21 cellular contexts compared by ENCODE assay signal in the genomic region with DNA sequence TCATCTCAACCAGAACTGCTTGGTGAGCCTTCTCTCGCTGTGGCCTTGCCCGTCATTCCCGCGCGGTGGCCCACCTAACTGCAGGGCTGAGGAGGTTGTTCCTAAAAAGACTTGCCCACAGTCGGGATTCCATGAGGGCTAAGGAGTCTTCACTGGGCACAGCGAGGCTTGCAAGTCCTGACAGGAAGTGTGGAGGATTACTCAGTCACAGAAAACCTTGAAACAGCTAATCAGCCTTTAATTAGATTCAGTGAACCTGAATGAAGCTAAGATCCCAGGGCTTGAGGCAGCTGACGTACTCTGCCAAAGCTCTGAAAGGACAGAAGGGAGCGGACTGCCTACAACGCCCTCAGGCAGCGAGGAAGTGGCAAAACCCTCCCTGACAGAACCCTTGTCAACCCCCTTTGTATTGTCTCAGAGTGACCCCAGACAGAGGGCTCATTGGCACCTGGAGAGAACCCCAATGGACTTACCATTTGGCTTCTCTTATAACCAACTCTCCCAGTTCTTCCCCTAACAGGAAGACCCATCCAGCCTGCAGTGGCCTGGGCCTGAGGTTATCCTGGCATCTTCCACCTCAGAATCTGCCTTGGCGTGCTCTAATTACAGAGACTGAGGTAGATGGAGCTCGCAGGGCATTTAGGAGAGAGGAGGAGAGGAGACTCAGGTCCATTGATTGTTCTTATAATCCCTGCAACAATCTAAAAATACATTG. TPM values are rescaled to one million over a fixed set of nuclear protein-coding genes. Genes with fewer than 3 reads are reported as not detected.
DNase-seq lines count a peak whose midpoint lies in the region; ATAC-seq, FAIRE-seq and TF ChIP-seq lines count a peak whose summit lies in the region.
"Had no signal": no experiment of that assay in that cellular context is flagged by ENCODE, and none has a peak within 500 bp of the region (broad histone marks: within the 10 kb centered on the region; RNA-seq: fewer than 3 reads in every experiment).

No MANE protein-coding gene starts in this region.

- POLR2A ChIA-PET in SK-N-SH (lab: Yijun Ruan, JAX): no interaction called here

- ATAC-seq in SK-N-SH treated with all-trans-retinoic acid at 6 μM for 48 hours (peak; percentile 34; the same call in 2 of the 3 replicates), GM21619 (IDR thresholded peaks at IDR 0.05; ENCODE audit: unreplicated experiment) (no peak), HG03097 (IDR thresholded peaks at IDR 0.05; ENCODE audit: low FRiP score, unreplicated experiment) (no peak)
- ATAC-seq: heart left ventricle had no signal

- H3K27me3 ChIP-seq in SK-N-SH (ENCODE audit: insufficient read depth): no peaks in the 10 kb centered on the region
- H3K27me3 ChIP-seq in bronchial epithelial cell (ENCODE audit: control insufficient read depth, insufficient read depth, low read length): no peaks in the 10 kb centered on the region
- no peaks in the 10 kb centered on the region for H3K27me3 ChIP-seq in keratinocyte (ENCODE audit: control insufficient read depth, extremely low read depth, insufficient read depth, low read length)
- H3K27me3 ChIP-seq: heart left ventricle had no signal

- no peaks in the 10 kb centered on the region for H3K79me2 ChIP-seq in SK-N-SH (ENCODE audit: insufficient read depth)
- no peaks in the 10 kb centered on the region for H3K79me2 ChIP-seq in keratinocyte (ENCODE audit: control insufficient read depth, insufficient read depth, low read length)

- CTCF ChIA-PET in SK-N-SH (lab: Yijun Ruan, JAX): interaction anchor here (0.8 to 10.5 kb wide), 4 partner anchors 9 to 364 kb away, joined by 3 to 90 read pairs (median 4); no protein-coding TSS in a partner anchor

- H3K9me3 ChIP-seq in SK-N-SH (no peaks in the 10 kb centered on the region), keratinocyte (ENCODE audit: control insufficient read depth, low read depth, low read length) (no peaks in the 10 kb centered on the region)
- H3K9me3 ChIP-seq: heart left ventricle, prostate gland had no signal

- no peak for TF ChIP-seq EP300 in SK-N-SH (IDR thresholded peaks at IDR 0.05; ENCODE audit: borderline replicate concordance in 1 of 2, low read depth in 1 of 2, low read length in 1 of 2)

- TF ChIP-seq CTCF in SK-N-SH (IDR thresholded peaks at IDR 0.05) (no peak), bronchial epithelial cell (IDR thresholded peaks at IDR 0.05; ENCODE audit: insufficient read depth, low read length, severe bottlenecking) (no peak), keratinocyte (optimal IDR thresholded peaks at IDR 0.05 in 1 of 3, IDR thresholded peaks at IDR 0.05 in 1 of 3, conservative IDR thresholded peaks at IDR 0.05 in 1 of 3; ENCODE audit: extremely low read depth in 1 of 3, insufficient read depth in 2 of 3, low read length in 3 of 3) (no peak)

- FAIRE-seq in bronchial epithelial cell (lab: Jason Lieb, UNC) (peak; percentile 91), keratinocyte (lab: Jason Lieb, UNC) (peak; percentile 99)

- dilution Hi-C loops in keratinocyte (cut with MboI; ENCODE audit: extremely low pct_ligation_motif_present, low sequenced_read_pairs): no loop called here

- no peaks in the 10 kb centered on the region for H4K20me1 ChIP-seq in SK-N-SH (ENCODE audit: insufficient read depth)
- no peaks in the 10 kb centered on the region for H4K20me1 ChIP-seq in keratinocyte (ENCODE audit: control insufficient read depth, extremely low read depth, insufficient read depth, low read length)

- H3K9me2 ChIP-seq in SK-N-SH: no peaks in the 10 kb centered on the region

- no peak overlapping the region for H3K4me3 ChIP-seq in SK-N-SH (ENCODE audit: low read depth in 2 of 2, low read length in 1 of 2)
- H3K4me3 ChIP-seq in bronchial epithelial cell (ENCODE audit: low read depth, low read length): no peak overlapping the region
- H3K4me3 ChIP-seq in keratinocyte (ENCODE audit: control insufficient read depth in 2 of 3, extremely low read depth in 1 of 3, insufficient read depth in 2 of 3, low read depth in 1 of 3, low read length in 3 of 3): peak overlapping the region in 2 of 3 experiments; percentile 48 to 50
- H3K4me3 ChIP-seq: heart left ventricle, prostate gland had no signal

- no peak overlapping the region for H3K27ac ChIP-seq in SK-N-SH (ENCODE audit: low read depth in 2 of 2, low read length in 1 of 2)
- peak overlapping the region; percentile 88 for H3K27ac ChIP-seq in keratinocyte (ENCODE audit: control insufficient read depth, insufficient read depth, low read length)
- H3K27ac ChIP-seq: heart left ventricle, KMS-11, prostate gland had no signal

- H3K9ac ChIP-seq in SK-N-SH (no peak overlapping the region), keratinocyte (ENCODE audit: control insufficient read depth, extremely low read depth, insufficient read depth, low read length) (peak overlapping the region; percentile 72)
- H3K9ac ChIP-seq: KMS-11 had no signal

- no peak overlapping the region for H3K4me2 ChIP-seq in SK-N-SH
- H3K4me2 ChIP-seq in keratinocyte (ENCODE audit: control insufficient read depth, extremely low read depth, insufficient read depth, low read depth, low read length): peak overlapping the region; percentile 92
- H3K4me2 ChIP-seq: KMS-11 had no signal

- no peaks in the 10 kb centered on the region for H3K9me1 ChIP-seq in keratinocyte (ENCODE audit: control insufficient read depth, extremely low read depth, insufficient read depth, low read length)

- 92% methylated on average over 13 of the region's 13 CpGs for WGBS in SK-N-SH (ENCODE audit: low lambda C conversion rate)

- H3K4me1 ChIP-seq in SK-N-SH (ENCODE audit: control insufficient read depth in 1 of 2, insufficient read depth in 2 of 2, low read depth in 1 of 2, low read length in 1 of 2) (peaks cover 0 to 14% of the 10 kb centered on the region in 2 experiments; a peak in 2 of 4 replicates), keratinocyte (ENCODE audit: control insufficient read depth, extremely low read depth, insufficient read depth, low read length) (peaks cover 47% of the 10 kb centered on the region)
- H3K4me1 ChIP-seq: prostate gland had no signal

- H3F3A ChIP-seq in SK-N-SH (replicated peaks; ENCODE audit: insufficient read depth): no peaks in the 10 kb centered on the region

- DNase-seq in SK-N-SH (no peak), bronchial epithelial cell (ENCODE audit: low read depth) (peak; percentile 97), keratinocyte (ENCODE audit: low read depth, low spot score) (peak; percentile 85), SHP77 (lab: John Stamatoyannopoulos, UW) (no peak), NOMO-1 (lab: John Stamatoyannopoulos, UW; ENCODE audit: unreplicated experiment in 2 of 2) (no peak)
- DNase-seq: activated CD8-positive, alpha-beta memory T cell treated with anti-CD3 and anti-CD28 coated beads, Interleukin-2, amount 50 U/mL, for 48 hours; activated naive CD4-positive, alpha-beta T cell treated with anti-CD3 and anti-CD28 coated beads for 36 hours; CD4-positive, CD25-positive, alpha-beta regulatory T cell; central memory CD4-positive, alpha-beta T cell; HCEC 1CT; heart left ventricle; NCI-H1417 treated with DMSO at 0.1 percent for 48 hours; NCI-H526 had no signal

- no peak for TF ChIP-seq RAD21 in SK-N-SH (IDR thresholded peaks at IDR 0.05; ENCODE audit: low read length)

- H3K36me3 ChIP-seq in SK-N-SH (replicated peaks in 1 of 2; ENCODE audit: control insufficient read depth in 1 of 2, insufficient read depth in 2 of 2, low read length in 1 of 2) (no peaks in the 10 kb centered on the region), bronchial epithelial cell (ENCODE audit: control insufficient read depth, insufficient read depth, low read length) (no peaks in the 10 kb centered on the region), keratinocyte (ENCODE audit: control insufficient read depth in 2 of 2, extremely low read depth in 1 of 2, insufficient read depth in 2 of 2, low read length in 2 of 2) (no peaks in the 10 kb centered on the region)
- H3K36me3 ChIP-seq: heart left ventricle, prostate gland had no signal

- H2AFZ ChIP-seq in SK-N-SH (ENCODE audit: low read depth) (no peak overlapping the region), keratinocyte (ENCODE audit: control insufficient read depth, low read length) (peak overlapping the region; percentile 92)

TF ChIP-seq in SK-N-SH treated with all-trans-retinoic acid at 6 μM for 48 hours, 23 proteins besides CTCF, POLR2A, EP300 and RAD21 (continues in another document):
- TF ChIP-seq GLIS3 (CRISPR knock-in tag; IDR thresholded peaks at IDR 0.05) (no peak), ARNTL (CRISPR knock-in tag; IDR thresholded peaks at IDR 0.05; ENCODE audit: borderline replicate concordance, low read depth) (no peak)

TF ChIP-seq in SK-N-SH, 30 proteins besides CTCF, POLR2A, EP300 and RAD21 (continues in another document):
- TF ChIP-seq MXI1 (IDR thresholded peaks at IDR 0.05; ENCODE audit: low read depth, low read length) (no peak), NRF1 (IDR thresholded peaks at IDR 0.05; ENCODE audit: low read depth, low read length) (no peak), RCOR1 (IDR thresholded peaks at IDR 0.05; ENCODE audit: low read length) (no peak), YY1 (IDR thresholded peaks at IDR 0.05; ENCODE audit: low read depth) (no peak), ELF1 (IDR thresholded peaks at IDR 0.05) (no peak), POLR2AphosphoS5 (IDR thresholded peaks at IDR 0.05; ENCODE audit: low read depth, low read length) (no peak), RFX5 (IDR thresholded peaks at IDR 0.05; ENCODE audit: low read length) (no peak), GATA2 (CRISPR knock-in tag; IDR thresholded peaks at IDR 0.05) (no peak)
- TF ChIP-seq, protein P1, sequence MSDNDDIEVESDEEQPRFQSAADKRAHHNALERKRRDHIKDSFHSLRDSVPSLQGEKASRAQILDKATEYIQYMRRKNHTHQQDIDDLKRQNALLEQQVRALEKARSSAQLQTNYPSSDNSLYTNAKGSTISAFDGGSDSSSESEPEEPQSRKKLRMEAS (IDR thresholded peaks at IDR 0.05; ENCODE audit: low read depth): no peak

RNA-seq across cellular contexts. Expression of gene LAMB4, which starts 2.5 kb away (rescaled TPM):
- 0.24 and 0.36 TPM in 2 replicates for polyA plus RNA-seq in SK-N-SH (2012; rRNA removed)
- 0.26 and 0.35 TPM in 2 replicates for polyA plus RNA-seq in SK-N-SH (2012; cell fraction: cytosol; rRNA removed)
- 0.21 and 0.30 TPM in 2 replicates for polyA plus RNA-seq in SK-N-SH (2012; cell fraction: nucleus; rRNA removed)
- under 0.01 and 0.13 TPM in 2 replicates for total RNA-seq in bronchial epithelial cell
- polyA plus RNA-seq in keratinocyte: 1.6 to 10.3 TPM (median 3.7 TPM) in 3 replicates
- polyA plus RNA-seq in keratinocyte (2011; ENCODE audit: low read depth): 7.7 TPM
- 1.6 and 3.0 TPM in 2 replicates for polyA plus RNA-seq in keratinocyte (2011; cell fraction: cytosol; rRNA removed)
- 20.0 and 20.1 TPM in 2 replicates for polyA plus RNA-seq in keratinocyte (2011; cell fraction: nucleus; rRNA removed)
- polyA plus RNA-seq in keratinocyte (2012; ENCODE audit: low replicate concordance): 0.60 and 3.8 TPM in 2 replicates
- 0.85 to 16.0 TPM (median 6.0 TPM) in 3 replicates for polyA minus RNA-seq in keratinocyte
- polyA minus RNA-seq in keratinocyte (2011; cell fraction: cytosol; rRNA and poly(A)+ RNA removed): 1.7 TPM
- 15.9 and 26.8 TPM in 2 replicates for polyA minus RNA-seq in keratinocyte (2011; cell fraction: nucleus; rRNA and poly(A)+ RNA removed)
- total RNA-seq: A172; activated naive CD4-positive, alpha-beta T cell treated with anti-CD3 and anti-CD28 coated beads for 36 hours; CD4-positive, CD25-positive, alpha-beta regulatory T cell; subcutaneous adipose tissue; T-helper 2 cell treated with Interferon-gamma antibody and Interleukin-4, amounts not matched to agents 100 ng/mL and 5 ng/mL, for 36 hours had no signal
- polyA plus RNA-seq: CD4-positive, CD25-positive, alpha-beta regulatory T cell had no signal

Comparison
In these comparisons a context has a peak if more than half of its experiments do, and no peak if none do; other contexts are left out.
1. DNase-seq: peak in bronchial epithelial cell (single experiment) and keratinocyte (single experiment); none in SK-N-SH (single experiment), SHP77 (0 of 2) and NOMO-1 (0 of 2).
2. H3K4me3 ChIP-seq: peak in keratinocyte (2 of 3); none in SK-N-SH (0 of 2) and bronchial epithelial cell (single experiment).